Comparison of ENCODE assay signal across 29 cellular contexts in the genomic region with DNA sequence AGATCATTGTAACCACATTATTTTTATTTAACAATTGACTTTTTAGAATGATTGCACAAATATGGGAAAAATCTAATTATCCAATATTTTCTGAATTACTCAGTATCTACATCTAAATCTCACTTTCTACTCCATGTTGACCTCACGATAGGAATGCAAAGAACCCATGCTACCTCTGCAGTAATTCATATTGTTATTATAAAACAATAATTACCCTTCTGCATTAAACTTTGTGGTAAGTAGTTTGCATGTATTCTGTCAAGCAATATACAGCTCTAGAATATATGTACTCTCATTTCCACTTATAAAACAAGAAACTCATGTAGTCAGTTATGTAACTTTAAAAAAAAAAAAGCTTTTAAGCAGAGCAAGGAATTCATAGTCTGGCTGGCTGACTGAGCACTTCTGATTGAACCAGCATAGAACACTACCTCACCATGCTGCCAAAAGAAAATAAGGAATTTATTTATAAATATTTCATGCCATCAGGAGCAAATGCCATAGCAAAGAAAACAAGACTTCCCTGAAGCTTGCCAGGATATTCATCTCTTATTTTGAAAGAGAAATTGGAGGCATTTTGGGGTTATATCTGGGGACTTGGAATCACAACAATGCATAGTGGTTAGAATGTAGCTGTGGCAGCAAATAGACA.
"Had no signal": no experiment of that assay in that cellular context is flagged by ENCODE, and none has a peak within 500 bp of the region (broad histone marks: within the 10 kb centered on the region; RNA-seq: fewer than 3 reads in every experiment).

No MANE protein-coding gene starts in this region.

- H3K4me3 Mint-ChIP-seq: activated CD4-positive, alpha-beta memory T cell treated with anti-CD3 and anti-CD28 coated beads, Interleukin-2, amount 10 ng/mL, durations not matched to agents 7 days and 5 days; activated CD4-positive, alpha-beta T cell treated with anti-CD3 and anti-CD28 coated beads, Interleukin-2, amount 10 ng/mL, durations not matched to agents 7 days and 5 days; activated naive CD4-positive, alpha-beta T cell treated with anti-CD3 and anti-CD28 coated beads, Interleukin-2, amount 50 U/mL, for 24 hours; activated naive CD8-positive, alpha-beta T cell treated with anti-CD3 and anti-CD28 coated beads, Interleukin-2, amount 50 U/mL, for 24 hours; activated T-cell treated with anti-CD3 and anti-CD28 coated beads, Interleukin-2, amount 50 U/mL, for 4 hours; activated T-helper 17 cell treated with anti-CD3 and anti-CD28 coated beads, Interleukin-2, amount 50 U/mL, for 72 hours; immature natural killer cell; memory B cell; naive thymus-derived CD8-positive, alpha-beta T cell; neural crest cell; stimulated activated naive B cell treated with anti-CD40 and anti-IgM and Interleukin-4, amounts not matched to agents 10 μg/mL and 1 μg/mL and 100 μg/mL, for 72 hours had no signal

- DNase-seq: activated CD4-positive, alpha-beta memory T cell treated with anti-CD3 and anti-CD28 coated beads, Interleukin-2, amount 10 ng/mL, durations not matched to agents 7 days and 5 days; activated CD4-positive, alpha-beta T cell treated with anti-CD3 and anti-CD28 coated beads, Interleukin-2, amount 10 ng/mL, durations not matched to agents 7 days and 5 days; activated CD4-positive, CD25-positive, alpha-beta regulatory T cell treated with anti-CD3 and anti-CD28 coated beads, Interleukin-2, amount 50 U/mL, for 72 hours; activated naive CD8-positive, alpha-beta T cell treated with anti-CD3 and anti-CD28 coated beads, Interleukin-2, amount 50 U/mL, for 24 hours; activated T-cell treated with anti-CD3 and anti-CD28 coated beads, Interleukin-2, amount 50 U/mL, for 4 hours; body of pancreas; effector CD8-positive, alpha-beta T cell; heart left ventricle; hypothalamus; immature natural killer cell; kidney; left colon; midbrain; naive thymus-derived CD8-positive, alpha-beta T cell; occipital lobe; stimulated activated CD4-positive, alpha-beta T cell treated with anti-CD3 and anti-CD28 coated beads, Interleukin-15, amount 100 ng/mL, for 24 hours; stimulated activated CD4-positive, alpha-beta T cell treated with anti-CD3 and anti-CD28 coated beads, Interleukin-2, amount 100 ng/mL, for 24 hours; stimulated activated naive B cell treated with anti-CD40 and anti-IgM and Interleukin-4, amounts not matched to agents 10 μg/mL and 1 μg/mL and 100 μg/mL, for 72 hours; stomach; T1000; thyroid gland; upper lobe of left lung had no signal

- H3K4me1 ChIP-seq: body of pancreas, heart left ventricle, parathyroid adenoma, right atrium auricular region, stomach, upper lobe of left lung, vagina had no signal

- H3K36me3 ChIP-seq: heart left ventricle, right atrium auricular region, stomach, thyroid gland, upper lobe of left lung, vagina had no signal

- H3K27me3 ChIP-seq: body of pancreas, heart left ventricle, right atrium auricular region, stomach, thyroid gland, upper lobe of left lung, vagina had no signal

- H3K36me3 Mint-ChIP-seq: activated naive CD4-positive, alpha-beta T cell treated with anti-CD3 and anti-CD28 coated beads, Interleukin-2, amount 50 U/mL, for 24 hours; immature natural killer cell; memory B cell; naive thymus-derived CD8-positive, alpha-beta T cell; stimulated activated naive B cell treated with anti-CD40 and anti-IgM and Interleukin-4, amounts not matched to agents 10 μg/mL and 1 μg/mL and 100 μg/mL, for 72 hours had no signal

- H3K27me3 Mint-ChIP-seq: activated CD4-positive, alpha-beta memory T cell treated with anti-CD3 and anti-CD28 coated beads, Interleukin-2, amount 10 ng/mL, durations not matched to agents 7 days and 5 days; activated CD4-positive, alpha-beta T cell treated with anti-CD3 and anti-CD28 coated beads, Interleukin-2, amount 10 ng/mL, durations not matched to agents 7 days and 5 days; activated naive CD8-positive, alpha-beta T cell treated with anti-CD3 and anti-CD28 coated beads, Interleukin-2, amount 50 U/mL, for 24 hours; activated T-helper 17 cell treated with anti-CD3 and anti-CD28 coated beads, Interleukin-2, amount 50 U/mL, for 72 hours; naive thymus-derived CD8-positive, alpha-beta T cell; stimulated activated naive B cell treated with anti-CD40 and anti-IgM and Interleukin-4, amounts not matched to agents 10 μg/mL and 1 μg/mL and 100 μg/mL, for 72 hours had no signal

- H3K27ac ChIP-seq: body of pancreas, heart left ventricle, parathyroid adenoma, right atrium auricular region, stomach, thyroid gland, upper lobe of left lung, vagina had no signal

- H3K9me3 ChIP-seq: body of pancreas, heart left ventricle, right atrium auricular region, stomach, thyroid gland, upper lobe of left lung, vagina had no signal

- H3K4me1 Mint-ChIP-seq: activated CD4-positive, alpha-beta memory T cell treated with anti-CD3 and anti-CD28 coated beads, Interleukin-2, amount 10 ng/mL, durations not matched to agents 7 days and 5 days; activated CD4-positive, alpha-beta T cell treated with anti-CD3 and anti-CD28 coated beads, Interleukin-2, amount 10 ng/mL, durations not matched to agents 7 days and 5 days; activated naive CD4-positive, alpha-beta T cell treated with anti-CD3 and anti-CD28 coated beads, Interleukin-2, amount 50 U/mL, for 24 hours; activated naive CD8-positive, alpha-beta T cell treated with anti-CD3 and anti-CD28 coated beads, Interleukin-2, amount 50 U/mL, for 24 hours; activated T-helper 17 cell treated with anti-CD3 and anti-CD28 coated beads, Interleukin-2, amount 50 U/mL, for 72 hours; immature natural killer cell; naive thymus-derived CD8-positive, alpha-beta T cell; neural crest cell; stimulated activated naive B cell treated with anti-CD40 and anti-IgM and Interleukin-4, amounts not matched to agents 10 μg/mL and 1 μg/mL and 100 μg/mL, for 72 hours had no signal

- H3K9me3 Mint-ChIP-seq: memory B cell had no signal

- H3K27ac Mint-ChIP-seq: activated CD4-positive, alpha-beta memory T cell treated with anti-CD3 and anti-CD28 coated beads, Interleukin-2, amount 10 ng/mL, durations not matched to agents 7 days and 5 days; activated CD4-positive, alpha-beta T cell treated with anti-CD3 and anti-CD28 coated beads, Interleukin-2, amount 10 ng/mL, durations not matched to agents 7 days and 5 days; activated naive CD4-positive, alpha-beta T cell treated with anti-CD3 and anti-CD28 coated beads, Interleukin-2, amount 50 U/mL, for 24 hours; activated naive CD8-positive, alpha-beta T cell treated with anti-CD3 and anti-CD28 coated beads, Interleukin-2, amount 50 U/mL, for 24 hours; activated T-helper 17 cell treated with anti-CD3 and anti-CD28 coated beads, Interleukin-2, amount 50 U/mL, for 72 hours; immature natural killer cell; memory B cell; naive thymus-derived CD8-positive, alpha-beta T cell; stimulated activated naive B cell treated with anti-CD40 and anti-IgM and Interleukin-4, amounts not matched to agents 10 μg/mL and 1 μg/mL and 100 μg/mL, for 72 hours had no signal

- H3K4me3 ChIP-seq: body of pancreas, heart left ventricle, right atrium auricular region, stomach, thyroid gland, upper lobe of left lung, vagina had no signal

- ATAC-seq: activated naive CD8-positive, alpha-beta T cell treated with anti-CD3 and anti-CD28 coated beads, Interleukin-2, amount 50 U/mL, for 24 hours; activated T-cell treated with anti-CD3 and anti-CD28 coated beads, Interleukin-2, amount 50 U/mL, for 4 hours; activated T-helper 17 cell treated with anti-CD3 and anti-CD28 coated beads, Interleukin-2, amount 50 U/mL, for 72 hours; body of pancreas; heart left ventricle; left colon; naive thymus-derived CD8-positive, alpha-beta T cell; stimulated activated naive B cell treated with anti-CD40 and anti-IgM and Interleukin-4, amounts not matched to agents 10 μg/mL and 1 μg/mL and 100 μg/mL, for 72 hours had no signal
